Comparison of ENCODE assay signal across 21 cellular contexts in the genomic region with DNA sequence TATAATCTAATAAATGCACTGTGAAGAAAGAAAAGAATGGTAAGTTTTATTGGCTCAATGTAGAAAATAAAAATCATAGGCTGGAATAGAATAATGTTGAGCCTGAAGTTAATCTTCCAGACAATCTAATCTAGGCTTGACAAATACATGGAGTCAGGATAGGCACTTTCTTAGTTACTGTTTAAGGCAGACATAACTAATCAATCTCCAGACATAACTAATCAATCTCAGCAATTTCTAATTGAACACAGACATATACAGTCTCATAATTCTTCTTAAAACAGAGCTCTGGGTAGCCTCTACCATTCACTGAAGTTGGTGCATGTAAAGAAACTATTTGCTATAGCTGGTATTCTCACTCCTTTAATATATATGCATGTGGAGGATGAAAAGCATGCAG.
"Had no signal": no experiment of that assay in that cellular context is flagged by ENCODE, and none has a peak within 500 bp of the region (broad histone marks: within the 10 kb centered on the region; RNA-seq: fewer than 3 reads in every experiment).

No MANE protein-coding gene starts in this region.

- H3K36me3 ChIP-seq: ascending aorta, cardiac muscle cell, heart left ventricle, ovary, uterus, WERI-Rb-1 had no signal

- H3K4me1 ChIP-seq: uterus had no signal

- H3K27ac ChIP-seq: ascending aorta, cardiac muscle cell, heart left ventricle, ovary, skin epidermis, uterus, WERI-Rb-1 had no signal

- H3K4me3 ChIP-seq: ascending aorta, cardiac muscle cell, heart left ventricle, ovary, skin epidermis, uterus had no signal

- DNase-seq: activated CD4-positive, alpha-beta T cell treated with anti-CD3 and anti-CD28 coated beads for 48 hours; activated CD4-positive, alpha-beta T cell treated with anti-CD3 and anti-CD28 coated beads, Interleukin-2, amount 50 U/mL, for 48 hours; activated CD8-positive, alpha-beta memory T cell treated with anti-CD3 and anti-CD28 coated beads for 24 hours; activated gamma-delta T cell; activated naive CD4-positive, alpha-beta T cell treated with anti-CD3 and anti-CD28 coated beads, Interleukin-2, amount 10 ng/mL, durations not matched to agents 7 days and 5 days; activated naive CD8-positive, alpha-beta T cell treated with anti-CD3 and anti-CD28 coated beads, Interleukin-2, amount 10 ng/mL, durations not matched to agents 7 days and 5 days; cortex of kidney; effector memory CD8-positive, alpha-beta T cell; heart left ventricle; midbrain; naive thymus-derived CD4-positive, alpha-beta T cell; ovary; stimulated activated CD4-positive, alpha-beta T cell treated with anti-CD3 and anti-CD28 coated beads, Interleukin-4, amount 100 ng/mL, for 4 hours; stimulated activated CD8-positive, alpha-beta memory T cell treated with anti-CD3 and anti-CD28 coated beads, Interleukin-4, amount 100 ng/mL, for 48 hours; stimulated activated naive CD8-positive, alpha-beta T cell treated with anti-CD3 and anti-CD28 coated beads, Interleukin-15, amount 100 ng/mL, for 72 hours; substantia nigra; uterus; WERI-Rb-1 had no signal

- H3K9me3 ChIP-seq: ascending aorta, heart left ventricle, ovary, uterus had no signal

- H3K27me3 ChIP-seq: ascending aorta, cardiac muscle cell, heart left ventricle, ovary, uterus had no signal
